In genomic region chr7:26603631-26604030, GRCh38 we compare ENCODE assay signal across 12 cellular contexts.
A peak's percentile ranks its signal among the peaks of the same experiment; 100 is the strongest.
DNase-seq lines count a peak whose midpoint lies in the region; FAIRE-seq lines count a peak whose summit lies in the region.
"Had no signal": no experiment of that assay in that cellular context is flagged by ENCODE, and none has a peak within 500 bp of the region (broad histone marks: within the 10 kb centered on the region; RNA-seq: fewer than 3 reads in every experiment).

No MANE protein-coding gene starts in this region.

- H3K4ac ChIP-seq in neuronal stem cell (ENCODE audit: low read length), result no peak overlapping the region

- H3K14ac ChIP-seq in neuronal stem cell (ENCODE audit: low read length), result no peak overlapping the region

- H2BK15ac ChIP-seq in neuronal stem cell (ENCODE audit: low read length), result no peak overlapping the region

- H3K4me3 ChIP-seq in thymus (ENCODE audit: low read length) (no peak overlapping the region), neuronal stem cell (ENCODE audit: low read length in 2 of 2) (no peak overlapping the region)
- H3K4me3 ChIP-seq: SK-N-MC, upper lobe of right lung had no signal

- no peak overlapping the region for H4K91ac ChIP-seq in neuronal stem cell (ENCODE audit: low read depth, low read length, poor library complexity)

- no peak overlapping the region for H4K8ac ChIP-seq in neuronal stem cell (ENCODE audit: low read depth, low read length)

- H3K27ac ChIP-seq in thymus (ENCODE audit: low read depth), result peak overlapping the region; percentile 20
- H3K27ac ChIP-seq in neuronal stem cell (replicated peaks; ENCODE audit: low read length), result no peak overlapping the region
- H3K27ac ChIP-seq: SK-N-MC, upper lobe of right lung had no signal

- no peak overlapping the region for H3K23ac ChIP-seq in neuronal stem cell (ENCODE audit: low read depth, low read length, poor library complexity)

- no peak overlapping the region for H2AK5ac ChIP-seq in neuronal stem cell (ENCODE audit: low read depth, low read length)

- no peak overlapping the region for H2BK12ac ChIP-seq in neuronal stem cell (ENCODE audit: low read length)

- H3K79me1 ChIP-seq in neuronal stem cell (ENCODE audit: low read depth, low read length), result no peaks in the 10 kb centered on the region

- H3K27me3 ChIP-seq in thymus (ENCODE audit: control insufficient read depth, insufficient read depth) (no peaks in the 10 kb centered on the region), neuronal stem cell (ENCODE audit: control insufficient read depth in 3 of 3, insufficient read depth in 3 of 3, low read depth in 1 of 3, low read length in 3 of 3) (peaks cover 0 to 14% (median 0%) of the 10 kb centered on the region in 3 experiments)
- H3K27me3 ChIP-seq: upper lobe of right lung had no signal

- H3K9me3 ChIP-seq in thymus (ENCODE audit: control insufficient read depth), result no peaks in the 10 kb centered on the region
- no peaks in the 10 kb centered on the region for H3K9me3 ChIP-seq in neuronal stem cell (replicated peaks in 1 of 2; ENCODE audit: control insufficient read depth in 2 of 2, insufficient read depth in 1 of 2, low read depth in 1 of 2, low read length in 2 of 2)
- H3K9me3 ChIP-seq: upper lobe of right lung had no signal

- peak; percentile 44 for DNase-seq in NCI-H82 (lab: John Stamatoyannopoulos, UW)
- no peak for DNase-seq in NCI-H82 treated with DMSO at 0.1 percent for 48 hours (lab: John Stamatoyannopoulos, UW; ENCODE audit: unreplicated experiment)
- DNase-seq in RCC 7860 (ENCODE audit: low spot score), result peak; percentile 95
- DNase-seq in iPS DF 19.7 (ENCODE audit: low read depth, low spot score), result peak; percentile 63
- no peak for DNase-seq in neuronal stem cell (ENCODE audit: low spot score)
- DNase-seq in OCI-M1 (lab: John Stamatoyannopoulos, UW), result no peak
- DNase-seq in NCI-H1105 (lab: John Stamatoyannopoulos, UW), result no peak
- DNase-seq: central memory CD4-positive, alpha-beta T cell; posterior cingulate gyrus; upper lobe of right lung had no signal

- H2BK5ac ChIP-seq in neuronal stem cell (ENCODE audit: low read length), result no peak overlapping the region

- H3K4me2 ChIP-seq in neuronal stem cell (ENCODE audit: insufficient read depth, low read length, poor library complexity, severe bottlenecking), result no peak overlapping the region

- H3K36me3 ChIP-seq in thymus (ENCODE audit: control insufficient read depth, insufficient read depth) (no peaks in the 10 kb centered on the region), neuronal stem cell (replicated peaks in 1 of 2; ENCODE audit: control insufficient read depth in 2 of 2, insufficient read depth in 2 of 2, low read length in 2 of 2) (no peaks in the 10 kb centered on the region)
- H3K36me3 ChIP-seq: upper lobe of right lung had no signal

- H3K9ac ChIP-seq in neuronal stem cell (ENCODE audit: low read depth, low read length, poor library complexity), result no peak overlapping the region

- H3K4me1 ChIP-seq in thymus (ENCODE audit: control insufficient read depth, insufficient read depth, low read length) (no peaks in the 10 kb centered on the region), neuronal stem cell (ENCODE audit: control insufficient read depth in 2 of 2, insufficient read depth in 1 of 2, low read depth in 1 of 2, low read length in 2 of 2) (no peaks in the 10 kb centered on the region)
- H3K4me1 ChIP-seq: upper lobe of right lung had no signal

- H3K18ac ChIP-seq in neuronal stem cell (ENCODE audit: low read length), result no peak overlapping the region

- no peak overlapping the region for H2BK120ac ChIP-seq in neuronal stem cell (ENCODE audit: low read depth, low read length)

- peak; percentile 99 for FAIRE-seq in RCC 7860 (lab: Jason Lieb, UNC)

- H2AFZ ChIP-seq in neuronal stem cell (ENCODE audit: low read length), result no peak overlapping the region

Comparison
In these comparisons a context has a peak if more than half of its experiments do, and no peak if none do; other contexts are left out.
1. DNase-seq: peak in NCI-H82 (single experiment), RCC 7860 (single experiment) and iPS DF 19.7 (single experiment); none in NCI-H82 treated with DMSO at 0.1 percent for 48 hours (single experiment), neuronal stem cell (single experiment), OCI-M1 (single experiment) and NCI-H1105 (single experiment).